1 cellular context compared by ENCODE assay signal in genomic region chr1:198380275-198380674, GRCh38.
A peak's percentile ranks its signal among the peaks of the same experiment; 100 is the strongest.
TF ChIP-seq lines count a peak whose summit lies in the region.

No MANE protein-coding gene starts in this region.

TF ChIP-seq in K562, 482 proteins besides CTCF, POLR2A, EP300 and RAD21 (continued from another document):
- 0 out of 2 replicates have a peak, but pooled peaks have one; percentile 36 for TF ChIP-seq ATF4 (CRISPR knock-in tag; IDR thresholded peaks at IDR 0.05)
